8 cellular contexts compared by ENCODE assay signal in genomic region chrX:47854474-47854873, GRCh38. TPM values are rescaled to one million over a fixed set of nuclear protein-coding genes. Genes with fewer than 3 reads are reported as not detected.
DNase-seq lines count a peak whose midpoint lies in the region; ATAC-seq and TF ChIP-seq lines count a peak whose summit lies in the region.

No MANE protein-coding gene starts in this region.

- intact Hi-C loops in Right ventricle myocardium inferior (cut with DNase I) (loop anchor here (2.0 kb wide), 1 partner anchor 170 kb away; no protein-coding TSS in a partner anchor), cardiac septum (cut with DNase I) (no loop called here)

- no peaks in the 10 kb centered on the region for H3K9me3 ChIP-seq in WERI-Rb-1 (ENCODE audit: severe bottlenecking)

- H3K36me3 ChIP-seq in WERI-Rb-1, result no peaks in the 10 kb centered on the region

- no peak for DNase-seq in Right ventricle myocardium inferior (ENCODE audit: missing footprints)
- no peak for DNase-seq in cardiac septum (ENCODE audit: low spot score)
- DNase-seq in WERI-Rb-1, result peak; percentile 50
- DNase-seq in fibroblast of mammary gland (ENCODE audit: low read depth), result peak; percentile 45
- peak; percentile 7 for DNase-seq in putamen (ENCODE audit: low spot score)
- DNase-seq in HK-2 (ENCODE audit: unreplicated experiment), result no peak
- no peak for DNase-seq in HCEC 1CT

- no peaks in the 10 kb centered on the region for H3K27me3 ChIP-seq in WERI-Rb-1 (ENCODE audit: insufficient read depth, low read depth, severe bottlenecking)

- H3K27ac ChIP-seq in WERI-Rb-1, result no peak overlapping the region

- TF ChIP-seq CTCF in WERI-Rb-1 (IDR thresholded peaks at IDR 0.05; ENCODE audit: low read depth, low read length) (peak; percentile 67), fibroblast of mammary gland (conservative IDR thresholded peaks at IDR 0.05; ENCODE audit: control insufficient read depth, insufficient read depth, low read depth, low read length) (peak; percentile 45)

- H3K4me3 ChIP-seq in WERI-Rb-1 (ENCODE audit: low read depth, low read length), result no peak overlapping the region
- no peak overlapping the region for H3K4me3 ChIP-seq in fibroblast of mammary gland (ENCODE audit: control insufficient read depth, low read depth, low read length)

- ATAC-seq in Right ventricle myocardium inferior, result peak; percentile 48
- no peak for ATAC-seq in HG02938 (IDR thresholded peaks at IDR 0.05; ENCODE audit: unreplicated experiment)

RNA-seq across cellular contexts. Expression of gene ZNF81, which starts 17.8 kb away (rescaled TPM):
- total RNA-seq in Right ventricle myocardium inferior (5.0 TPM), cardiac septum (11.7 TPM)

Comparison
In these comparisons a context has a peak if more than half of its experiments do, and no peak if none do; other contexts are left out.
1. DNase-seq: peak in WERI-Rb-1 (single experiment), fibroblast of mammary gland (single experiment) and putamen (single experiment); none in Right ventricle myocardium inferior (single experiment), cardiac septum (single experiment), HK-2 (single experiment) and HCEC 1CT (single experiment).